In genomic region chr12:102948941-102949352, GRCh38 we compare ENCODE assay signal across 9 cellular contexts. TPM values are rescaled to one million over a fixed set of nuclear protein-coding genes. Genes with fewer than 3 reads are reported as not detected.
DNase-seq lines count a peak whose midpoint lies in the region; ATAC-seq and TF ChIP-seq lines count a peak whose summit lies in the region.
"Had no signal": no experiment of that assay in that cellular context is flagged by ENCODE, and none has a peak within 500 bp of the region (broad histone marks: within the 10 kb centered on the region; RNA-seq: fewer than 3 reads in every experiment).

No MANE protein-coding gene starts in this region.

- H3K4me3 ChIP-seq in HL-60 (replicated peaks; ENCODE audit: insufficient read depth, low read length): no peak overlapping the region
- H3K4me3 ChIP-seq in PC-3 (ENCODE audit: low read length): no peak overlapping the region
- H3K4me3 ChIP-seq in adipocyte (ENCODE audit: low read length): no peak overlapping the region

- CTCF ChIA-PET in PC-3 (lab: Charles Lee): interaction anchor here (0.6 kb wide), 1 partner anchor 599 kb away, joined by 3 read pairs; no protein-coding TSS in a partner anchor

- H3K27me3 ChIP-seq in HL-60 (ENCODE audit: insufficient read depth, poor library complexity, severe bottlenecking) (peaks cover 19% of the 10 kb centered on the region), PC-3 (ENCODE audit: low read length) (peaks cover 22% of the 10 kb centered on the region), adipocyte (replicated peaks; ENCODE audit: control insufficient read depth, insufficient read depth, low read length) (peaks cover 63% of the 10 kb centered on the region)

- POLR2A ChIA-PET in PC-3 (lab: Charles Lee; ENCODE audit: unreplicated experiment): no interaction called here

- no peaks in the 10 kb centered on the region for H3F3A ChIP-seq in PC-3 (ENCODE audit: low read length, unreplicated experiment)

- H4K20me1 ChIP-seq in PC-3 (ENCODE audit: low read length): no peaks in the 10 kb centered on the region

- no peaks in the 10 kb centered on the region for H3K4me1 ChIP-seq in PC-3 (ENCODE audit: insufficient read depth, low read length)
- no peaks in the 10 kb centered on the region for H3K4me1 ChIP-seq in adipocyte (ENCODE audit: control insufficient read depth, insufficient read depth, low read length)

- H2AFZ ChIP-seq in PC-3 (ENCODE audit: low read length): no peak overlapping the region

- no TSS peak for BruUV-seq in PC-3 (replicated peaks; lab: Mats Ljungman, UMichigan)

- H3K36me3 ChIP-seq in PC-3 (ENCODE audit: low read depth, low read length) (no peaks in the 10 kb centered on the region), adipocyte (ENCODE audit: control insufficient read depth, insufficient read depth, low read length, severe bottlenecking) (no peaks in the 10 kb centered on the region)

- DNase-seq in CMK (ENCODE audit: low read depth): peak; percentile 12
- DNase-seq in HL-60 (ENCODE audit: low read depth in 1 of 2, low spot score in 1 of 2): peak in 1 of 2 experiments; percentile 9
- DNase-seq in PC-3: peak; percentile 64
- peak; percentile 62 for DNase-seq in adipocyte (ENCODE audit: low read depth)
- peak; percentile 63 for DNase-seq in iPS-NIHi7 (ENCODE audit: extremely low spot score)
- DNase-seq in stimulated activated CD4-positive, alpha-beta T cell treated with anti-CD3 and anti-CD28 coated beads, Interleukin-4, amount 100 ng/mL, for 24 hours: peak; percentile 49
- no peak for DNase-seq in NOMO-1 treated with DMSO at 0.1 percent for 48 hours (lab: John Stamatoyannopoulos, UW; ENCODE audit: unreplicated experiment)

- intact Hi-C loops in PC-3 (cut with micrococcal nuclease): loop anchor here (1.0 to 5.0 kb wide), 2 partner anchors 599 to 683 kb away; no protein-coding TSS in a partner anchor

- H3K9me3 ChIP-seq in PC-3 (ENCODE audit: low read length): no peaks in the 10 kb centered on the region
- peaks cover 3% of the 10 kb centered on the region for H3K9me3 ChIP-seq in adipocyte (ENCODE audit: control insufficient read depth, low read length)

- H3K79me2 ChIP-seq in PC-3 (ENCODE audit: low read length): no peaks in the 10 kb centered on the region

- no peaks in the 10 kb centered on the region for H3K9me2 ChIP-seq in PC-3 (replicated peaks; ENCODE audit: low read length)

- no peak overlapping the region for H3K9ac ChIP-seq in PC-3 (ENCODE audit: low read length)
- H3K9ac ChIP-seq in adipocyte (ENCODE audit: low read length): no peak overlapping the region

- H3K4me2 ChIP-seq in PC-3 (ENCODE audit: low read length): no peak overlapping the region

- H3K27ac ChIP-seq in HL-60 (replicated peaks): no peak overlapping the region
- H3K27ac ChIP-seq in PC-3 (ENCODE audit: low read length): no peak overlapping the region

- ATAC-seq in PC-3 (no peak), GM21390 (IDR thresholded peaks at IDR 0.05; ENCODE audit: unreplicated experiment) (no peak)

- peak; percentile 88 for TF ChIP-seq CTCF in HL-60 (IDR thresholded peaks at IDR 0.05; ENCODE audit: insufficient read depth, low read length)
- TF ChIP-seq CTCF in PC-3 (conservative IDR thresholded peaks at IDR 0.05; ENCODE audit: low read depth, low read length): peak; percentile 96

RNA-seq across cellular contexts. Expression of gene ASCL1, which starts 8.5 kb away (rescaled TPM):
- total RNA-seq in PC-3 (2014; rRNA removed): not detected in 2 replicates
- total RNA-seq: pulmonary artery endothelial cell had no signal

RNA-seq across cellular contexts. Expression of gene PAH, which starts 31.9 kb away (rescaled TPM):
- not detected in 2 replicates for total RNA-seq in PC-3 (2014; rRNA removed)
- total RNA-seq: pulmonary artery endothelial cell had no signal
